7 cellular contexts compared by ENCODE assay signal in the genomic region with DNA sequence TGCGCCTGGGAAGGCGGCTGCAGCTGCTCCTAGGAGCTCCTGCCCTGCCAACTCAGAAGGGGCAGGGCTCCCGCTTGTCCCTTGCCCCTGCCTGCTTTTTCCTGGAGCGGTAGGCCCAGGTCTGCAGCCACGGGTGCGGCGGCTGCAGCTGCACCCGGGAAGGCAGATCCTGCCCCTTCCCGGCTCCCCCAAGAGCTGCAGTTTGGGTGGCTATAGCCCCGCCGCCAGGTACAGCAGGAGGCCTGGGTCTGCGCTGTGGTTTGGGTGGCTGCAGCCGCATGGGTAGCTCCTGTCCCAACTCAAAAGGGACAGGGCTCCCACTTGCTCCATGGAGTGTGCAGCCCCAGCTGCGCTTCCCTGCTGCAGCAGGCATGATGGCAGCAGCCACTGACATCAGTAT. TPM values are rescaled to one million over a fixed set of nuclear protein-coding genes. Genes with fewer than 3 reads are reported as not detected.
"Had no signal": no experiment of that assay in that cellular context is flagged by ENCODE, and none has a peak within 500 bp of the region (broad histone marks: within the 10 kb centered on the region; RNA-seq: fewer than 3 reads in every experiment).

No MANE protein-coding gene starts in this region.

- H3K27ac ChIP-seq: HL-60, KMS-11 had no signal

- H3K9ac ChIP-seq: KMS-11 had no signal

- DNase-seq: IMR-90, KBM-7, KG1 had no signal

- H3K4me3 ChIP-seq: K562 had no signal

- ATAC-seq: HepG2, K562 had no signal

- H3K4me2 ChIP-seq: KMS-11 had no signal

RNA-seq across cellular contexts. Expression of gene AUTS2, which starts 6.5 kb away (rescaled TPM):
- polyA plus RNA-seq: HepG2, K562 had no signal
